Comparison of ENCODE assay signal across 8 cellular contexts in genomic region chr19:10748924-10749434, GRCh38. TPM values are rescaled to one million over a fixed set of nuclear protein-coding genes. Genes with fewer than 3 reads are reported as not detected.
A peak's percentile ranks its signal among the peaks of the same experiment; 100 is the strongest.
DNase-seq lines count a peak whose midpoint lies in the region; ATAC-seq lines count a peak whose summit lies in the region.

No MANE protein-coding gene starts in this region.

- no peak overlapping the region for H3K23ac ChIP-seq in mesendoderm (ENCODE audit: low read length)

- H2BK15ac ChIP-seq in mesendoderm (replicated peaks; ENCODE audit: low read depth), result no peak overlapping the region

- H3K4me1 ChIP-seq in mesendoderm (ENCODE audit: control insufficient read depth, low read depth, low read length), result peaks cover 3% of the 10 kb centered on the region

- no peak for ATAC-seq in GM19452 (IDR thresholded peaks at IDR 0.05; ENCODE audit: unreplicated experiment)
- no peak for ATAC-seq in GM18861 (IDR thresholded peaks at IDR 0.05; ENCODE audit: unreplicated experiment)

- H2BK5ac ChIP-seq in mesendoderm (ENCODE audit: low read length), result no peak overlapping the region

- H3K9ac ChIP-seq in mesendoderm (ENCODE audit: low read length), result no peak overlapping the region

- no peak overlapping the region for H3K4me2 ChIP-seq in mesendoderm (ENCODE audit: low read length)

- no peak overlapping the region for H3K27ac ChIP-seq in mesendoderm (ENCODE audit: low read depth, low read length)

- H3K4me3 ChIP-seq in mesendoderm (ENCODE audit: low read length), result no peak overlapping the region

- no peak overlapping the region for H4K8ac ChIP-seq in mesendoderm (ENCODE audit: low read depth, low read length)

- H3K36me3 ChIP-seq in mesendoderm (ENCODE audit: control insufficient read depth, insufficient read depth, low read length), result no peaks in the 10 kb centered on the region

- peaks cover 54% of the 10 kb centered on the region for H3K79me1 ChIP-seq in mesendoderm (ENCODE audit: low read length)

- DNase-seq in DMS79 (lab: John Stamatoyannopoulos, UW) (peak; percentile 18), NCI-H2171 treated with DMSO at 0.1 percent for 48 hours (lab: John Stamatoyannopoulos, UW) (peak; percentile 76), cerebellar cortex (ENCODE audit: low spot score) (peak; percentile 81), mesendoderm (no peak), GDM1 (lab: John Stamatoyannopoulos, UW) (no peak)
- DNase-seq in stimulated activated CD4-positive, alpha-beta T cell treated with anti-CD3 and anti-CD28 coated beads, Interleukin-12 subunit alpha, Interleukin-12 subunit beta, amount 100 ng/mL, for 4 hours, result no peak

- peaks cover 61% of the 10 kb centered on the region for H3K79me2 ChIP-seq in mesendoderm (ENCODE audit: control insufficient read depth, insufficient read depth, low read length)

- no peaks in the 10 kb centered on the region for H3K27me3 ChIP-seq in mesendoderm (ENCODE audit: insufficient read depth, low read length, poor library complexity)

- H3K18ac ChIP-seq in mesendoderm (ENCODE audit: low read length), result no peak overlapping the region

- H2BK120ac ChIP-seq in mesendoderm (ENCODE audit: low read depth, low read length), result no peak overlapping the region

- H3K56ac ChIP-seq in mesendoderm (ENCODE audit: low read length), result peak overlapping the region; percentile 34

- H2AK5ac ChIP-seq in mesendoderm (ENCODE audit: low read length), result no peak overlapping the region

- no peak overlapping the region for H4K5ac ChIP-seq in mesendoderm (ENCODE audit: low read length)

- no peak overlapping the region for H3K4ac ChIP-seq in mesendoderm (ENCODE audit: low read depth, low read length)

- no CpG with 5 or more reads among the region's 10 CpGs for WGBS in mesendoderm (ENCODE audit: extremely low coverage, insufficient coverage, low lambda C conversion rate)

RNA-seq across cellular contexts. Expression of gene DNM2, which starts 31.1 kb away (rescaled TPM):
- 61.4 TPM for polyA plus RNA-seq in mesendoderm (2013, experiment 1 of 2)
- 60.6 TPM for polyA plus RNA-seq in mesendoderm (2013, experiment 2 of 2)

RNA-seq across cellular contexts. Expression of gene QTRT1, which starts 47.7 kb away (rescaled TPM):
- 29.5 TPM for polyA plus RNA-seq in mesendoderm (2013, experiment 1 of 2)
- polyA plus RNA-seq in mesendoderm (2013, experiment 2 of 2), result 28.5 TPM

Comparison
In these comparisons a context has a peak if more than half of its experiments do, and no peak if none do; other contexts are left out.
1. DNase-seq: peak in DMS79 (single experiment), NCI-H2171 treated with DMSO at 0.1 percent for 48 hours (single experiment) and cerebellar cortex (single experiment); none in mesendoderm (single experiment), stimulated activated CD4-positive, alpha-beta T cell treated with anti-CD3 and anti-CD28 coated beads, Interleukin-12 subunit alpha, Interleukin-12 subunit beta, amount 100 ng/mL, for 4 hours (single experiment) and GDM1 (single experiment).